In the genomic region with DNA sequence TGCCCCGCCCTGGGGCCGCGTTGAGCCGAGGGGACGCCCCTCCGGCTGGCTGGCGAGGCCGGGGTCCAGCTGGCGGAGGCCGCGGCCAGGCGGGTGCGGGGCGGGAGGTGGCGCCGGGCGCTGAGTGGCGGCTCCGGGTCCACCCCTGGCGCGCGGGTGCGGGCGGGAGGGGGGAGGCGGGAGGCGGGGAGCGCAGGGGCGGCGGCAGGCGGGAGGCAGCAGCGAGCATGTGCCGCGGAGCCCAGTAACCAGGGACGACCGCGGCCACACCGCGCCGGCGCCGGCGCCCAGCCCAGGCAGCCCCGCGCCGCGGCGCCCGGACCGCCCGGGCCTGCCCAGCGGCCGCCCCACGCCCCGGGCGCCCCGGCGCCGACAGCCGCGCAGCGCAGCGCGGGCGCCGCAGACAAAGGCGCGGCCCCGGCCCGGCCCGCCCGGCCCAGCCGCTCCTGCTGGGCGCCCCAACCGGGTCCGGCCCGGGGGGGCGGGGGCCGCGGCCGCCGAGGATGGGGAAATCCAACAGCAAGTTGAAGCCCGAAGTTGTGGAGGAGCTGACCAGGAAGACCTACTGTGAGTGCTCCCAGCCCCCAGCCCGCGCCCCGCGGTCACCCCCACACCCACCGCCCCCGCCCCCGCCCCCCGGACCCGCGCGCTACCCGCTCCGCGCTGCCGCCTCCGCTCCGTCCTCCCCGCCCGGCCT, we compare ENCODE assay signal across 8 cellular contexts. TPM values are rescaled to one million over a fixed set of nuclear protein-coding genes. Genes with fewer than 3 reads are reported as not detected.
DNase-seq lines count a peak whose midpoint lies in the region; ATAC-seq and TF ChIP-seq lines count a peak whose summit lies in the region.

A gene (plus strand): TSS at position 244 of the 697 bp plus-strand sequence. CDS start 260 bp downstream, at position 504.

- peaks cover 14% of the 10 kb centered on the region for H3K27me3 Mint-ChIP-seq in endodermal cell (ENCODE audit: insufficient read depth)

- peak within 1 kb of the TSS; percentile 75 for H3K4me3 Mint-ChIP-seq in endodermal cell

- peak; percentile 70 for ATAC-seq in lung (ENCODE audit: insufficient read depth, low FRiP score)
- no peak for ATAC-seq in HG03342 (IDR thresholded peaks at IDR 0.05; ENCODE audit: unreplicated experiment)

- H3K4me3 ChIP-seq in endodermal cell (ENCODE audit: low read length) (peak within 1 kb of the TSS; percentile 77), lung (peak within 1 kb of the TSS; percentile 41)

- H3K9ac ChIP-seq in endodermal cell (ENCODE audit: extremely low read depth, low read length, poor library complexity, severe bottlenecking) = no peak within 1 kb of the TSS

- H3K36me3 ChIP-seq in endodermal cell (ENCODE audit: control insufficient read depth, insufficient read depth, low read length) = no peaks in the 10 kb centered on the region
- H3K36me3 ChIP-seq in lung (ENCODE audit: control insufficient read depth in 2 of 2, insufficient read depth in 2 of 2, low read length in 2 of 2) = no peaks in the 10 kb centered on the region

- no peak within 1 kb of the TSS for H3K27ac Mint-ChIP-seq in endodermal cell

- H3K9me3 ChIP-seq in endodermal cell (ENCODE audit: control insufficient read depth, low read length) (no peaks in the 10 kb centered on the region), lung (ENCODE audit: control insufficient read depth in 2 of 2, insufficient read depth in 1 of 2, low read length in 1 of 2) (no peaks in the 10 kb centered on the region)

- no peaks in the 10 kb centered on the region for H3K27me3 ChIP-seq in endodermal cell (ENCODE audit: control insufficient read depth, insufficient read depth, low read length, poor library complexity, severe bottlenecking)
- H3K27me3 ChIP-seq in lung (ENCODE audit: control insufficient read depth, insufficient read depth) = no peaks in the 10 kb centered on the region

- no peak within 1 kb of the TSS for H3K27ac ChIP-seq in endodermal cell (ENCODE audit: low read depth, low read length)
- H3K27ac ChIP-seq in lung (ENCODE audit: low read depth in 1 of 2, low read length in 1 of 2) = no peak within 1 kb of the TSS

- DNase-seq in ELR (ENCODE audit: low read depth) (peak; percentile 77), NCI-H2196 treated with DMSO at 0.1 percent for 48 hours (lab: John Stamatoyannopoulos, UW; ENCODE audit: unreplicated experiment) (peak; percentile 50), endodermal cell (peak; percentile 86), lung (ENCODE audit: low spot score) (peak; percentile 65), NCI-H2107 (lab: John Stamatoyannopoulos, UW) (no peak)
- DNase-seq in activated CD8-positive, alpha-beta memory T cell treated with anti-CD3 and anti-CD28 coated beads for 4 hours (ENCODE audit: low read depth in 2 of 2) = peak; percentile 29 to 34
- peak in 2 of 3 experiments; percentile 21 to 67 for DNase-seq in stimulated activated CD4-positive, alpha-beta T cell treated with anti-CD3 and anti-CD28 coated beads, TNF-alpha, amount 100 ng/mL, for 24 hours (ENCODE audit: low read depth in 3 of 3)

- 0% methylated on average over 82 of the region's 101 CpGs; no CpG with 5 or more reads in 1 of the 2 experiments for WGBS in endodermal cell (ENCODE audit: insufficient coverage in 1 of 2, insufficient read length in 1 of 2), 2 experiments
- WGBS in lung, 2 donors = 1% methylated on average over 49 to 101 of the region's 101 CpGs

- H3K36me3 Mint-ChIP-seq in endodermal cell (ENCODE audit: low read depth) = no peaks in the 10 kb centered on the region

- no peaks in the 10 kb centered on the region for H3K9me3 Mint-ChIP-seq in endodermal cell

- H3K4me1 ChIP-seq in endodermal cell (ENCODE audit: control insufficient read depth, insufficient read depth, low read length) = peaks cover 9% of the 10 kb centered on the region
- H3K4me1 ChIP-seq in lung (ENCODE audit: control insufficient read depth in 2 of 2, insufficient read depth in 2 of 2, low read length in 2 of 2) = peaks cover 0 to 6% of the 10 kb centered on the region in 2 donors

- TF ChIP-seq CTCF in endodermal cell (conservative IDR thresholded peaks at IDR 0.05) (no peak), lung (IDR thresholded peaks at IDR 0.05; ENCODE audit: control extremely low read depth, extremely low read depth) (no peak)

- H3K4me1 Mint-ChIP-seq in endodermal cell = peaks cover 19% of the 10 kb centered on the region

RNA-seq across cellular contexts. Expression of the gene that starts here (rescaled TPM):
- 10 to 100 TPM; 40.6 to 47.7 TPM for total RNA-seq in endodermal cell
- polyA plus RNA-seq in endodermal cell (2013, experiment 1 of 2) = 26.5 TPM
- 28.0 TPM for polyA plus RNA-seq in endodermal cell (2013, experiment 2 of 2)
- 10 to 100 TPM in 1 of 2 donors, 1 to 10 TPM in 1; 7.0 to 27.5 TPM for total RNA-seq in lung
- 1 to 10 TPM; 5.8 to 6.1 TPM for polyA plus RNA-seq in lung
